1 cellular context compared by ENCODE assay signal in genomic region chr11:126185200-126186030, GRCh38.
TF ChIP-seq lines count a peak whose summit lies in the region.

No MANE protein-coding gene starts in this region.

TF ChIP-seq in HepG2, 621 proteins besides CTCF, POLR2A, EP300 and RAD21 (continued from another document and continues in another):
- TF ChIP-seq ZBTB34 (CRISPR knock-in tag; IDR thresholded peaks at IDR 0.05) (no peak), ZBTB7B (CRISPR knock-in tag; IDR thresholded peaks at IDR 0.05) (no peak), ZNF503 (CRISPR knock-in tag; IDR thresholded peaks at IDR 0.05) (no peak), JUN (CRISPR knock-in tag; IDR thresholded peaks at IDR 0.05) (no peak), PLSCR1 (CRISPR knock-in tag; IDR thresholded peaks at IDR 0.05; ENCODE audit: borderline replicate concordance) (no peak), ZNF484 (CRISPR knock-in tag; IDR thresholded peaks at IDR 0.05; ENCODE audit: borderline replicate concordance, low read depth) (no peak), SALL2 (CRISPR knock-in tag; IDR thresholded peaks at IDR 0.05) (no peak), TRIM24 (CRISPR knock-in tag; IDR thresholded peaks at IDR 0.05) (no peak), MAFG (CRISPR knock-in tag; IDR thresholded peaks at IDR 0.05) (no peak), RNF219 (CRISPR knock-in tag; IDR thresholded peaks at IDR 0.05) (no peak), ZFP82 (CRISPR knock-in tag; IDR thresholded peaks at IDR 0.05; ENCODE audit: borderline replicate concordance) (no peak), ATF2 (CRISPR knock-in tag; IDR thresholded peaks at IDR 0.05) (no peak), SIX4 (CRISPR knock-in tag; IDR thresholded peaks at IDR 0.05) (no peak), PAWR (CRISPR knock-in tag; IDR thresholded peaks at IDR 0.05; ENCODE audit: borderline replicate concordance) (no peak), DNMT3B (CRISPR knock-in tag; conservative IDR thresholded peaks at IDR 0.05) (no peak), ZNF563 (CRISPR knock-in tag; IDR thresholded peaks at IDR 0.05) (no peak; the same call in 1 of the 2 replicates), ZNF431 (CRISPR knock-in tag; IDR thresholded peaks at IDR 0.05; ENCODE audit: borderline replicate concordance, low read depth) (no peak), ZNF224 (CRISPR knock-in tag; IDR thresholded peaks at IDR 0.05) (no peak), GATAD1 (CRISPR knock-in tag; IDR thresholded peaks at IDR 0.05) (no peak), HIVEP1 (CRISPR knock-in tag; IDR thresholded peaks at IDR 0.05) (no peak), HDAC1 (CRISPR knock-in tag; IDR thresholded peaks at IDR 0.05) (no peak), ZNF746 (CRISPR knock-in tag; IDR thresholded peaks at IDR 0.05) (no peak; the same call in 1 of the 2 replicates), MTF2 (CRISPR knock-in tag; IDR thresholded peaks at IDR 0.05; ENCODE audit: borderline replicate concordance) (no peak), ZNF724P (CRISPR knock-in tag; IDR thresholded peaks at IDR 0.05; ENCODE audit: borderline replicate concordance) (no peak), KAT2B (IDR thresholded peaks at IDR 0.05; ENCODE audit: borderline replicate concordance, low read depth, low read length) (no peak), ZNF142 (CRISPR knock-in tag; IDR thresholded peaks at IDR 0.05) (no peak), SSRP1 (CRISPR knock-in tag; IDR thresholded peaks at IDR 0.05) (no peak), NFAT5 (CRISPR knock-in tag; IDR thresholded peaks at IDR 0.05) (no peak), NONO (IDR thresholded peaks at IDR 0.05) (no peak), NONO (CRISPR knock-in tag; conservative IDR thresholded peaks at IDR 0.05) (no peak), MBNL3 (CRISPR knock-in tag; conservative IDR thresholded peaks at IDR 0.05) (no peak), THRA (CRISPR knock-in tag; IDR thresholded peaks at IDR 0.05; ENCODE audit: borderline replicate concordance) (no peak), ZNF556 (CRISPR knock-in tag; IDR thresholded peaks at IDR 0.05; ENCODE audit: borderline replicate concordance) (no peak), ZBTB10 (CRISPR knock-in tag; IDR thresholded peaks at IDR 0.05; ENCODE audit: borderline replicate concordance) (no peak), REL (CRISPR knock-in tag; conservative IDR thresholded peaks at IDR 0.05) (no peak), ZNF24 (IDR thresholded peaks at IDR 0.05) (no peak)
